Comparison of ENCODE assay signal across 8 cellular contexts in the genomic region with DNA sequence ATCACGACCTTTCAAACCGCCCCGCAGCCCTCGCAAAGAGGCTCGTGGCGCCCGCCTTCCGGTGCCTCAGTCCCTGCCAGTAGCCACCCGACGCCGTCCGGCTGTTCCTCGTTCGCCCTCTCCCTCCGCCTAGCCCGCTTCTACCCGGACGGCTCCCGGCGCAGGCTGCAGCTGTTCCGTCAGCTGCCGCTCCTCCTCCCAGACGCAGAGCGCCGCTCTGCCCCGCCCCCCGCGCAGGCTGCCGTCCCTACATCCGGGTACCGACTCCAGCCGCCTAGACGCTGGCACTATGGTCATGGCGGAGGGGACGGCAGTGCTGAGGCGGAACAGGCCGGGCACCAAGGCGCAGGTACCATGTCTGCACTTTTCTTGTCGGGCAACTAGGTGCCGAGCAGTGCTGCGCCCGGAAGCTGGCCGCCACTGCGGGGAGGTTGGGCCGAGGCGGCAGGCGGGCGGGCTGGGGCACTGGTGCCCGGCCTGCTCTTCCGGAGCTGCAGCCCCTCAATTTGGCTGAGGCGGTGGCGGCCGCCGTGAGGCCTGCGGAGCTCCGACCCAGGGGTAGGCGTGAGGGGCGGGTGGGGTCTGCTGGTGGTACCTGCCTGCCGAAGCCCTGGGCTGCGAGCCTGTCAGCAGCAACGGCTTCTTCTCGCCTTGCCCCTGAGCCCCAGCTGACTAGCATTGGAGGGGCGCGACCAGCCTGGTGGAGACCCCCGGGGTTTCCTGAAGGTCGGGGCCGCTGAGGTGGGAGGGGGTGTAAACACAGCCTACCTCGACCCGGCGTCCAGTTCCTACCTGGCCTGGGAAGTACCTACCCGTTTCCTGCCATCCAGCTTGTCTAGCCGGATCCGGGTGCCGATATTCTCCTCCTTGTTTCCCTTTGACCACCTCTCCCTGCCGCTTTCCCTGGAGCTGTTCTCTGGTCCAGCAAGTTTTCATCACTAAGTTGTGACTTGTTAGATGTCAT. TPM values are rescaled to one million over a fixed set of nuclear protein-coding genes. Genes with fewer than 3 reads are reported as not detected.
A peak's percentile ranks its signal among the peaks of the same experiment; 100 is the strongest.
DNase-seq lines count a peak whose midpoint lies in the region; ATAC-seq and TF ChIP-seq lines count a peak whose summit lies in the region.

MOB4 (plus strand) TSS at position 269 of the 964 bp plus-strand sequence; CDS start at position 290, 21 bp downstream.

- H3K27me3 ChIP-seq in GM06990 (replicated peaks; ENCODE audit: control insufficient read depth, insufficient read depth, low read length), result no peaks in the 10 kb centered on the region

- no peaks in the 10 kb centered on the region for H3K27me3 Mint-ChIP-seq in activated naive CD4-positive, alpha-beta T cell treated with anti-CD3 and anti-CD28 coated beads, Interleukin-2, amount 50 U/mL, for 24 hours

- peak; percentile 99 for DNase-seq in GM06990 (ENCODE audit: extremely low read depth, insufficient read length)
- peak; percentile 84 for DNase-seq in NCI-H1092 (lab: John Stamatoyannopoulos, UW)
- peak; percentile 95 for DNase-seq in globus pallidus (ENCODE audit: low spot score)
- DNase-seq in occipital lobe (lab: John Stamatoyannopoulos, UW), result peak; percentile 95

- peak within 1 kb of the TSS; percentile 95 for H3K27ac Mint-ChIP-seq in activated naive CD4-positive, alpha-beta T cell treated with anti-CD3 and anti-CD28 coated beads, Interleukin-2, amount 50 U/mL, for 24 hours

- peaks cover 42% of the 10 kb centered on the region for H3K4me1 Mint-ChIP-seq in activated naive CD4-positive, alpha-beta T cell treated with anti-CD3 and anti-CD28 coated beads, Interleukin-2, amount 50 U/mL, for 24 hours

- ATAC-seq in HG02588 (IDR thresholded peaks at IDR 0.05; ENCODE audit: unreplicated experiment) (peak; percentile 94), SK-N-SH treated with all-trans-retinoic acid at 6 μM for 48 hours (peak; percentile 95)

- no peak for TF ChIP-seq CTCF in GM06990 (IDR thresholded peaks at IDR 0.05; ENCODE audit: insufficient read depth, low read length, poor library complexity, severe bottlenecking)

- H3K4me3 ChIP-seq in GM06990 (replicated peaks; ENCODE audit: low read depth, low read length), result peak within 1 kb of the TSS; percentile 92

- H3K4me3 Mint-ChIP-seq in activated naive CD4-positive, alpha-beta T cell treated with anti-CD3 and anti-CD28 coated beads, Interleukin-2, amount 50 U/mL, for 24 hours, result peak within 1 kb of the TSS; percentile 96

- no peaks in the 10 kb centered on the region for H3K36me3 ChIP-seq in GM06990 (ENCODE audit: control insufficient read depth, insufficient read depth, low read length)

- peak within 1 kb of the TSS; percentile 92 for H3K27ac ChIP-seq in temporal lobe (ENCODE audit: low read depth, low read length)

- H3K9me3 Mint-ChIP-seq in activated naive CD4-positive, alpha-beta T cell treated with anti-CD3 and anti-CD28 coated beads, Interleukin-2, amount 50 U/mL, for 24 hours, result no peaks in the 10 kb centered on the region

- H3K36me3 Mint-ChIP-seq in activated naive CD4-positive, alpha-beta T cell treated with anti-CD3 and anti-CD28 coated beads, Interleukin-2, amount 50 U/mL, for 24 hours, result peaks cover 4% of the 10 kb centered on the region

TF ChIP-seq in SK-N-SH treated with all-trans-retinoic acid at 6 μM for 48 hours, 23 proteins besides CTCF, POLR2A, EP300 and RAD21:
- TF ChIP-seq TOX (CRISPR knock-in tag; IDR thresholded peaks at IDR 0.05; ENCODE audit: borderline replicate concordance) (no peak), ZFP3 (CRISPR knock-in tag; IDR thresholded peaks at IDR 0.05) (0 out of 2 replicates have a peak, but pooled peaks have one; percentile 31), BACH2 (CRISPR knock-in tag; IDR thresholded peaks at IDR 0.05; ENCODE audit: borderline replicate concordance) (no peak)

RNA-seq across cellular contexts. Expression of gene MOB4, which starts in this region (rescaled TPM):
- total RNA-seq in occipital lobe (101 TPM), temporal lobe (56.3 TPM)

Comparison
In these comparisons a context has a peak if more than half of its experiments do, and no peak if none do; other contexts are left out.
1. Peak in every context shown above with its lines: DNase-seq, ATAC-seq, H3K4me3 ChIP-seq and H3K27ac ChIP-seq.